Comparison of ENCODE assay signal across 8 cellular contexts in the genomic region with DNA sequence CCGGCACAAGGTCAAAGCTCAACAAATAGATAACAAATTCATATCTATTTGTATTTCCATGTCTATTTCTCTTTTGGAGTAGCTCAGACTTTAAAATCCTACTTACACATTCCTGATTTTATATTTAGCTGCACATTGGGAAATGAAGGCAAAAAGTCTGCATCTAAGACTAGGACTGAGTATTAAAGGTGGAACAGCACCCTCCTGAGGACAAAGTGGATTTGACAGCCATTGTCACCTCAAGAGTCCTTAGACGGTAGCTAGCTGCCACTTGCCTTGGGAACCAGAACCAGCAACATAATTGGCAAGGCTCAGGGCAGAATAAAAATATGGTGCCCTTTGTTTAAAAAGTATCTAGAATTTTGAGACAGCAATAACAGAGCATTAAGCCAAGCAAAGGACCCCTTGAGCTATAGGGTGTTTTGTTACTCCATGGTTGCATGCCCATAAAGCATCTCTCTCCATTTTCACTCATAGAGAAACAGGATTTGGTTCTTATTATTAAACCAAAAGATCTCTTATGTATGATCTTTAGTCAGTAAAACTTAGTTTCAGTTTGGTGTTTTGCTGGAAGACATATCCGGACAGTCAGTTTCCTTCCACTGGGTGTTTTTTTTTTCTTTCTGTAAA. TPM values are rescaled to one million over a fixed set of nuclear protein-coding genes. Genes with fewer than 3 reads are reported as not detected.
DNase-seq lines count a peak whose midpoint lies in the region; ATAC-seq, FAIRE-seq and TF ChIP-seq lines count a peak whose summit lies in the region.

No MANE protein-coding gene starts in this region.

- H3K4me3 ChIP-seq in SU-DHL-6 (ENCODE audit: insufficient read depth, low read length, poor library complexity, severe bottlenecking) (no peak overlapping the region), endothelial cell of umbilical vein (replicated peaks in 1 of 3; ENCODE audit: insufficient read depth in 1 of 3, low read depth in 1 of 3, low read length in 3 of 3) (no peak overlapping the region), aorta (ENCODE audit: low read length in 2 of 2) (no peak overlapping the region)

- H2AFZ ChIP-seq in SU-DHL-6 (ENCODE audit: low read depth, low read length, severe bottlenecking): no peak overlapping the region
- H2AFZ ChIP-seq in endothelial cell of umbilical vein (ENCODE audit: low read depth, low read length): peak overlapping the region; percentile 67

- no peak for TF ChIP-seq POLR2A in endothelial cell of umbilical vein (IDR thresholded peaks at IDR 0.05; ENCODE audit: low read depth, low read length)

- intact Hi-C loops in endothelial cell of umbilical vein (cut with micrococcal nuclease): loop anchor here (1.0 to 5.0 kb wide), 9 partner anchors 52 to 545 kb away; no protein-coding TSS in a partner anchor
- intact Hi-C loops in aorta (cut with DNase I): loop anchor here (2.0 to 10.0 kb wide), 3 partner anchors 52 to 249 kb away; no protein-coding TSS in a partner anchor

- 51 to 56% methylated on average over 3 of the region's 3 CpGs for WGBS in aorta, 2 donors

- no peak overlapping the region for H3K4me2 ChIP-seq in SU-DHL-6 (ENCODE audit: low read depth, low read length, poor library complexity, severe bottlenecking)
- H3K4me2 ChIP-seq in endothelial cell of umbilical vein (ENCODE audit: insufficient read depth, low read length): peak overlapping the region; percentile 12

- no peaks in the 10 kb centered on the region for H3K9me3 ChIP-seq in SU-DHL-6 (ENCODE audit: insufficient read depth, low read length)
- no peaks in the 10 kb centered on the region for H3K9me3 ChIP-seq in endothelial cell of umbilical vein (replicated peaks; ENCODE audit: control insufficient read depth, insufficient read depth, low read length)
- H3K9me3 ChIP-seq in aorta (ENCODE audit: control insufficient read depth, low read length): no peaks in the 10 kb centered on the region

- BruUV-seq in endothelial cell of umbilical vein (replicated peaks; lab: Mats Ljungman, UMichigan): no TSS peak

- H3K36me3 ChIP-seq in SU-DHL-6 (ENCODE audit: low read length) (no peaks in the 10 kb centered on the region), endothelial cell of umbilical vein (ENCODE audit: control insufficient read depth in 2 of 2, extremely low read depth in 1 of 2, insufficient read depth in 2 of 2, low read length in 2 of 2) (no peaks in the 10 kb centered on the region), aorta (ENCODE audit: control insufficient read depth in 1 of 2, insufficient read depth in 2 of 2, low read length in 1 of 2) (no peaks in the 10 kb centered on the region)

- no peak overlapping the region for H3K9ac ChIP-seq in SU-DHL-6 (ENCODE audit: low read length)
- H3K9ac ChIP-seq in endothelial cell of umbilical vein (replicated peaks; ENCODE audit: extremely low read depth, insufficient read depth, low read length): peak overlapping the region; percentile 8

- ATAC-seq in HG02642 (IDR thresholded peaks at IDR 0.05; ENCODE audit: poor library complexity, unreplicated experiment) (peak; percentile 80), aorta (ENCODE audit: low FRiP score) (peak; percentile 68)

- no peak overlapping the region for H3K27ac ChIP-seq in SU-DHL-6 (ENCODE audit: low read depth, low read length)
- no peak overlapping the region for H3K27ac ChIP-seq in endothelial cell of umbilical vein (ENCODE audit: insufficient read depth, low read depth, low read length)
- no peak overlapping the region for H3K27ac ChIP-seq in aorta (ENCODE audit: low read depth in 1 of 2, low read length in 2 of 2)

- H3K9me1 ChIP-seq in endothelial cell of umbilical vein (replicated peaks; ENCODE audit: control insufficient read depth, extremely low read depth, insufficient read depth, low read length): no peaks in the 10 kb centered on the region

- dilution Hi-C loops in endothelial cell of umbilical vein (cut with MboI; ENCODE audit: extremely low pct_ligation_motif_present, low sequenced_read_pairs): no loop called here

- CTCF ChIA-PET in endothelial cell of umbilical vein (lab: Charles Lee): interaction anchor here (0.6 to 5.0 kb wide), 63 partner anchors 9 to 1379 kb away, joined by 3 to 102 read pairs (median 4); partner anchors contain the start of genes DYNLT5 and SGIP1

- no peaks in the 10 kb centered on the region for H3K9me2 ChIP-seq in SU-DHL-6 (replicated peaks; ENCODE audit: insufficient read depth, low read length)

- peak; percentile 70 for DNase-seq in ACHN
- DNase-seq in NCI-H1092 treated with DMSO at 0.1 percent for 48 hours (lab: John Stamatoyannopoulos, UW): peak; percentile 44
- peak; percentile 88 for DNase-seq in endothelial cell of umbilical vein (ENCODE audit: low read depth, low spot score)
- DNase-seq in midbrain (lab: John Stamatoyannopoulos, UW): peak; percentile 62
- peak in 1 of 2 donors; percentile 45 for DNase-seq in aorta

- H3F3A ChIP-seq in SU-DHL-6 (ENCODE audit: insufficient read depth): no peaks in the 10 kb centered on the region

- peaks cover 5% of the 10 kb centered on the region for H3K4me1 ChIP-seq in endothelial cell of umbilical vein (ENCODE audit: control insufficient read depth, extremely low read depth, insufficient read depth, low read length)
- H3K4me1 ChIP-seq in aorta (ENCODE audit: control insufficient read depth in 1 of 2, insufficient read depth in 2 of 2, low read length in 2 of 2): no peaks in the 10 kb centered on the region

- H3K79me2 ChIP-seq in SU-DHL-6 (ENCODE audit: insufficient read depth, low read length) (no peaks in the 10 kb centered on the region), endothelial cell of umbilical vein (ENCODE audit: control insufficient read depth, insufficient read depth, low read length) (no peaks in the 10 kb centered on the region)

- POLR2A ChIA-PET in endothelial cell of umbilical vein (lab: Charles Lee): interaction anchor here (1.0 kb wide), 1 partner anchor 59 kb away, joined by 4 read pairs; no protein-coding TSS in a partner anchor

- no peaks in the 10 kb centered on the region; the same call in 1 of the 2 replicates for H3K27me3 ChIP-seq in SU-DHL-6 (ENCODE audit: low read length)
- H3K27me3 ChIP-seq in endothelial cell of umbilical vein (ENCODE audit: control insufficient read depth in 2 of 2, insufficient read depth in 2 of 2, low read length in 2 of 2): no peaks in the 10 kb centered on the region
- no peaks in the 10 kb centered on the region for H3K27me3 ChIP-seq in aorta (ENCODE audit: control insufficient read depth in 1 of 2, insufficient read depth in 2 of 2, low read length in 1 of 2)

- TF ChIP-seq CTCF in GM12873 (IDR thresholded peaks at IDR 0.05; ENCODE audit: insufficient read depth, low read depth, low read length, missing control alignments) (peak; percentile 76), SU-DHL-6 (IDR thresholded peaks at IDR 0.05; ENCODE audit: insufficient read depth, low read length, poor library complexity, severe bottlenecking) (peak; percentile 43), endothelial cell of umbilical vein (IDR thresholded peaks at IDR 0.05; ENCODE audit: extremely low read depth in 1 of 2, insufficient read depth in 1 of 2, low read depth in 1 of 2, low read length in 2 of 2) (peak; percentile 58 to 76)

- in situ Hi-C loops in ACHN (cut with HindIII; ENCODE audit: low pct_ligation_motif_present, low pct_unique_long_range_greater_than_20kb, low sequenced_read_pairs): no loop called here

- FAIRE-seq in endothelial cell of umbilical vein (lab: Jason Lieb, UNC): peak; percentile 68

- H4K20me1 ChIP-seq in SU-DHL-6 (ENCODE audit: low read depth, low read length) (no peaks in the 10 kb centered on the region), endothelial cell of umbilical vein (replicated peaks; ENCODE audit: control insufficient read depth, extremely low read depth, insufficient read depth, low read length) (no peaks in the 10 kb centered on the region)

TF ChIP-seq in endothelial cell of umbilical vein, 7 proteins besides CTCF, POLR2A, EP300 and RAD21:
- no peak for TF ChIP-seq EZH2 (IDR thresholded peaks at IDR 0.05; ENCODE audit: borderline replicate concordance, low read depth, low read length, severe bottlenecking)
- no peak for TF ChIP-seq JUN (IDR thresholded peaks at IDR 0.05; ENCODE audit: borderline replicate concordance, insufficient read depth, insufficient read length, low read depth)
- TF ChIP-seq MYC (IDR thresholded peaks at IDR 0.05; ENCODE audit: low read depth, low read length): no peak
- TF ChIP-seq FOS (IDR thresholded peaks at IDR 0.05; ENCODE audit: borderline replicate concordance, insufficient read depth, low read length): no peak
- TF ChIP-seq GATA2 (IDR thresholded peaks at IDR 0.05; ENCODE audit: insufficient read depth, insufficient read length, low read depth, low read length): no peak
- TF ChIP-seq, protein P1, sequence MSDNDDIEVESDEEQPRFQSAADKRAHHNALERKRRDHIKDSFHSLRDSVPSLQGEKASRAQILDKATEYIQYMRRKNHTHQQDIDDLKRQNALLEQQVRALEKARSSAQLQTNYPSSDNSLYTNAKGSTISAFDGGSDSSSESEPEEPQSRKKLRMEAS (IDR thresholded peaks at IDR 0.05; ENCODE audit: insufficient read depth, insufficient read length): no peak
- TF ChIP-seq POLR2AphosphoS5 (IDR thresholded peaks at IDR 0.05; ENCODE audit: insufficient read depth, low read depth, low read length): no peak

RNA-seq across cellular contexts. Expression of gene SGIP1, which starts 30.0 kb away (rescaled TPM):
- 51.0 and 68.9 TPM in 2 replicates for total RNA-seq in endothelial cell of umbilical vein
- polyA plus RNA-seq in endothelial cell of umbilical vein: 30.4 and 30.9 TPM in 2 replicates
- polyA plus RNA-seq in endothelial cell of umbilical vein (2011; cell fraction: cytosol; rRNA removed): 11.2 and 13.2 TPM in 2 replicates
- polyA plus RNA-seq in endothelial cell of umbilical vein (2011; cell fraction: nucleus; rRNA removed): 121 and 134 TPM in 2 replicates
- 17.7 and 26.2 TPM in 2 replicates for polyA plus RNA-seq in endothelial cell of umbilical vein (2012)
- polyA minus RNA-seq in endothelial cell of umbilical vein: 102 and 106 TPM in 2 replicates
- not detected for polyA minus RNA-seq in endothelial cell of umbilical vein (2011; cell fraction: cytosol; rRNA and poly(A)+ RNA removed)
- polyA minus RNA-seq in endothelial cell of umbilical vein (2011; cell fraction: nucleus; rRNA and poly(A)+ RNA removed): 283 and 309 TPM in 2 replicates
- 10 to 100 TPM; 51.8 to 73.2 TPM for total RNA-seq in aorta
- polyA plus RNA-seq in aorta: 10 to 100 TPM; 10.9 to 64.8 TPM
